1 cellular context compared by ENCODE assay signal in genomic region chr13:46401432-46401831, GRCh38.
TF ChIP-seq lines count a peak whose summit lies in the region.

No MANE protein-coding gene starts in this region.

TF ChIP-seq in SK-N-SH, 30 proteins besides CTCF, POLR2A, EP300 and RAD21 (continued from another document):
- TF ChIP-seq, protein P1, sequence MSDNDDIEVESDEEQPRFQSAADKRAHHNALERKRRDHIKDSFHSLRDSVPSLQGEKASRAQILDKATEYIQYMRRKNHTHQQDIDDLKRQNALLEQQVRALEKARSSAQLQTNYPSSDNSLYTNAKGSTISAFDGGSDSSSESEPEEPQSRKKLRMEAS (IDR thresholded peaks at IDR 0.05; ENCODE audit: low read depth), result no peak
- TF ChIP-seq RXRA (IDR thresholded peaks at IDR 0.05; ENCODE audit: borderline replicate concordance, low read depth), result no peak
- TF ChIP-seq POLR2AphosphoS5 (IDR thresholded peaks at IDR 0.05; ENCODE audit: low read depth, low read length), result no peak
- TF ChIP-seq SMC3 (IDR thresholded peaks at IDR 0.05; ENCODE audit: low read depth, low read length), result no peak
- no peak for TF ChIP-seq TAF1 (IDR thresholded peaks at IDR 0.05; ENCODE audit: borderline replicate concordance, low read depth, low read length)
- TF ChIP-seq TEAD4 (IDR thresholded peaks at IDR 0.05; ENCODE audit: borderline replicate concordance, insufficient read depth), result no peak
- TF ChIP-seq, protein P2, sequence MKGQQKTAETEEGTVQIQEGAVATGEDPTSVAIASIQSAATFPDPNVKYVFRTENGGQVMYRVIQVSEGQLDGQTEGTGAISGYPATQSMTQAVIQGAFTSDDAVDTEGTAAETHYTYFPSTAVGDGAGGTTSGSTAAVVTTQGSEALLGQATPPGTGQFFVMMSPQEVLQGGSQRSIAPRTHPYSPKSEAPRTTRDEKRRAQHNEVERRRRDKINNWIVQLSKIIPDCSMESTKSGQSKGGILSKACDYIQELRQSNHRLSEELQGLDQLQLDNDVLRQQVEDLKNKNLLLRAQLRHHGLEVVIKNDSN (IDR thresholded peaks at IDR 0.05; ENCODE audit: borderline replicate concordance, low read depth), result no peak
